In genomic region chr18:8609711-8610441, GRCh38 we compare ENCODE assay signal across 9 cellular contexts. TPM values are rescaled to one million over a fixed set of nuclear protein-coding genes. Genes with fewer than 3 reads are reported as not detected.
DNase-seq lines count a peak whose midpoint lies in the region; ATAC-seq, FAIRE-seq and TF ChIP-seq lines count a peak whose summit lies in the region.
"Had no signal": no experiment of that assay in that cellular context is flagged by ENCODE, and none has a peak within 500 bp of the region (broad histone marks: within the 10 kb centered on the region; RNA-seq: fewer than 3 reads in every experiment).

No MANE protein-coding gene starts in this region.

- H3K27ac ChIP-seq in cardiac muscle cell (peak overlapping the region; percentile 13), WERI-Rb-1 (peak overlapping the region; percentile 77), endothelial cell of umbilical vein (ENCODE audit: insufficient read depth, low read depth, low read length) (peak overlapping the region; percentile 39)

- peaks cover 51% of the 10 kb centered on the region for H3K79me2 ChIP-seq in endothelial cell of umbilical vein (ENCODE audit: control insufficient read depth, insufficient read depth, low read length)

- no peaks in the 10 kb centered on the region for H3K9me1 ChIP-seq in endothelial cell of umbilical vein (replicated peaks; ENCODE audit: control insufficient read depth, extremely low read depth, insufficient read depth, low read length)

- peak overlapping the region in 2 of 3 experiments; percentile 21 to 38 for H3K27ac Mint-ChIP-seq in nephron

- no TSS peak for BruUV-seq in endothelial cell of umbilical vein (replicated peaks; lab: Mats Ljungman, UMichigan)

- CTCF ChIA-PET in endothelial cell of umbilical vein (lab: Charles Lee): interaction anchor here (0.6 to 1.5 kb wide), 21 partner anchors 10 to 1916 kb away, joined by 3 to 19 read pairs (median 3); partner anchors contain the start of gene NAPG

- H3K36me3 ChIP-seq in cardiac muscle cell: no peaks in the 10 kb centered on the region
- peaks cover 17% of the 10 kb centered on the region for H3K36me3 ChIP-seq in WERI-Rb-1
- H3K36me3 ChIP-seq in endothelial cell of umbilical vein (ENCODE audit: control insufficient read depth in 2 of 2, extremely low read depth in 1 of 2, insufficient read depth in 2 of 2, low read length in 2 of 2): peaks cover 0 to 3% of the 10 kb centered on the region in 2 experiments

- peaks cover 11% of the 10 kb centered on the region for H3K4me1 ChIP-seq in cardiac muscle cell (ENCODE audit: low read depth)
- H3K4me1 ChIP-seq in endothelial cell of umbilical vein (ENCODE audit: control insufficient read depth, extremely low read depth, insufficient read depth, low read length): peaks cover 16% of the 10 kb centered on the region

- ATAC-seq in HG03280 (IDR thresholded peaks at IDR 0.05; ENCODE audit: unreplicated experiment): peak; percentile 20

- peak; percentile 17 to 30 for DNase-seq in cardiac muscle cell (ENCODE audit: low read depth in 1 of 2, low spot score in 1 of 2)
- no peak for DNase-seq in cardiac septum (ENCODE audit: low spot score)
- peak; percentile 22 for DNase-seq in WERI-Rb-1
- no peak for DNase-seq in endothelial cell of umbilical vein (ENCODE audit: low read depth, low spot score)
- no peak for DNase-seq in D721Med (ENCODE audit: insufficient read length, low spot score)
- no peak for DNase-seq in DMS153 (lab: John Stamatoyannopoulos, UW)

- no peaks in the 10 kb centered on the region for H3K9me3 Mint-ChIP-seq in nephron

- peak overlapping the region; percentile 84 for H3K4me2 ChIP-seq in endothelial cell of umbilical vein (ENCODE audit: insufficient read depth, low read length)

- H3K9me3 ChIP-seq in cardiac muscle cell (ENCODE audit: low read depth): no peaks in the 10 kb centered on the region
- no peaks in the 10 kb centered on the region for H3K9me3 ChIP-seq in WERI-Rb-1 (ENCODE audit: severe bottlenecking)
- no peaks in the 10 kb centered on the region for H3K9me3 ChIP-seq in endothelial cell of umbilical vein (replicated peaks; ENCODE audit: control insufficient read depth, insufficient read depth, low read length)

- H3K27me3 Mint-ChIP-seq in nephron (ENCODE audit: low read depth): no peaks in the 10 kb centered on the region

- H3K4me1 Mint-ChIP-seq in nephron: peaks cover 50% of the 10 kb centered on the region

- peak overlapping the region; percentile 71 for H3K4me3 ChIP-seq in cardiac muscle cell
- peak overlapping the region; percentile 97 for H3K4me3 ChIP-seq in WERI-Rb-1 (ENCODE audit: low read depth, low read length)
- H3K4me3 ChIP-seq in endothelial cell of umbilical vein (replicated peaks in 1 of 3; ENCODE audit: insufficient read depth in 1 of 3, low read depth in 1 of 3, low read length in 3 of 3): peak overlapping the region; percentile 63 to 98 (median 78)

- FAIRE-seq in endothelial cell of umbilical vein (lab: Jason Lieb, UNC) (no peak), D721Med (lab: Jason Lieb, UNC) (no peak)
- FAIRE-seq: frontal cortex had no signal

- peak overlapping the region; percentile 85 to 89 (median 86) for H3K4me3 Mint-ChIP-seq in nephron

- peaks cover 9% of the 10 kb centered on the region for H4K20me1 ChIP-seq in endothelial cell of umbilical vein (replicated peaks; ENCODE audit: control insufficient read depth, extremely low read depth, insufficient read depth, low read length)

- H3K27me3 ChIP-seq in cardiac muscle cell (peaks cover 5% of the 10 kb centered on the region), WERI-Rb-1 (ENCODE audit: insufficient read depth, low read depth, severe bottlenecking) (no peaks in the 10 kb centered on the region), endothelial cell of umbilical vein (ENCODE audit: control insufficient read depth in 2 of 2, insufficient read depth in 2 of 2, low read length in 2 of 2) (peaks cover 0 to 2% of the 10 kb centered on the region in 2 experiments)

- H3K36me3 Mint-ChIP-seq in nephron (ENCODE audit: low read depth): peaks cover 5% of the 10 kb centered on the region

- peak overlapping the region; percentile 83 for H3K9ac ChIP-seq in endothelial cell of umbilical vein (replicated peaks; ENCODE audit: extremely low read depth, insufficient read depth, low read length)

- peak overlapping the region; percentile 26 for H2AFZ ChIP-seq in endothelial cell of umbilical vein (ENCODE audit: low read depth, low read length)

- POLR2A ChIA-PET in endothelial cell of umbilical vein (lab: Charles Lee): no interaction called here

- TF ChIP-seq CTCF in cardiac muscle cell (IDR thresholded peaks at IDR 0.05; ENCODE audit: low read depth, low read length) (no peak), WERI-Rb-1 (IDR thresholded peaks at IDR 0.05; ENCODE audit: low read depth, low read length) (no peak), endothelial cell of umbilical vein (IDR thresholded peaks at IDR 0.05; ENCODE audit: extremely low read depth in 1 of 2, insufficient read depth in 1 of 2, low read depth in 1 of 2, low read length in 2 of 2) (no peak), nephron (IDR thresholded peaks at IDR 0.05; ENCODE audit: unreplicated experiment in 3 of 3) (no peak), D721Med (IDR thresholded peaks at IDR 0.05; ENCODE audit: insufficient read depth, missing control alignments) (no peak)

- TF ChIP-seq POLR2A in endothelial cell of umbilical vein (IDR thresholded peaks at IDR 0.05; ENCODE audit: low read depth, low read length): no peak

- dilution Hi-C loops in endothelial cell of umbilical vein (cut with MboI; ENCODE audit: extremely low pct_ligation_motif_present, low sequenced_read_pairs): no loop called here

- intact Hi-C loops in cardiac septum (cut with DNase I) (loop anchor here (5.0 kb wide), 1 partner anchor 48 kb away; no protein-coding TSS in a partner anchor), endothelial cell of umbilical vein (cut with micrococcal nuclease) (loop anchor here (2.0 to 5.0 kb wide), 2 partner anchors 25 to 933 kb away; no protein-coding TSS in a partner anchor)

TF ChIP-seq in endothelial cell of umbilical vein, 7 proteins besides CTCF, POLR2A, EP300 and RAD21:
- no peak for TF ChIP-seq EZH2 (IDR thresholded peaks at IDR 0.05; ENCODE audit: borderline replicate concordance, low read depth, low read length, severe bottlenecking)
- no peak for TF ChIP-seq MAX (IDR thresholded peaks at IDR 0.05; ENCODE audit: insufficient read depth, insufficient read length)
- TF ChIP-seq MYC (IDR thresholded peaks at IDR 0.05; ENCODE audit: low read depth, low read length): no peak
- no peak for TF ChIP-seq FOS (IDR thresholded peaks at IDR 0.05; ENCODE audit: borderline replicate concordance, insufficient read depth, low read length)
- TF ChIP-seq JUN (IDR thresholded peaks at IDR 0.05; ENCODE audit: borderline replicate concordance, insufficient read depth, insufficient read length, low read depth): no peak
- TF ChIP-seq POLR2AphosphoS5 (IDR thresholded peaks at IDR 0.05; ENCODE audit: insufficient read depth, low read depth, low read length): no peak
- TF ChIP-seq GATA2 (IDR thresholded peaks at IDR 0.05; ENCODE audit: insufficient read depth, insufficient read length, low read depth, low read length): no peak

RNA-seq across cellular contexts. Expression of gene RAB12, which starts 0.6 kb away (rescaled TPM):
- total RNA-seq in cardiac muscle cell: 80.1 and 83.9 TPM in 2 replicates
- 9.8 and 12.1 TPM in 2 replicates for polyA plus RNA-seq in cardiac muscle cell
- 86.8 TPM for total RNA-seq in cardiac septum
- 42.0 and 45.4 TPM in 2 replicates for total RNA-seq in endothelial cell of umbilical vein
- 9.2 and 11.5 TPM in 2 replicates for polyA plus RNA-seq in endothelial cell of umbilical vein
- polyA plus RNA-seq in endothelial cell of umbilical vein (2011; cell fraction: cytosol; rRNA removed): 18.3 and 18.5 TPM in 2 replicates
- 34.7 and 44.0 TPM in 2 replicates for polyA plus RNA-seq in endothelial cell of umbilical vein (2011; cell fraction: nucleus; rRNA removed)
- 32.3 and 39.5 TPM in 2 replicates for polyA plus RNA-seq in endothelial cell of umbilical vein (2012)
- 16.5 and 23.1 TPM in 2 replicates for polyA minus RNA-seq in endothelial cell of umbilical vein
- polyA minus RNA-seq in endothelial cell of umbilical vein (2011; cell fraction: cytosol; rRNA and poly(A)+ RNA removed): 12.3 TPM
- polyA minus RNA-seq in endothelial cell of umbilical vein (2011; cell fraction: nucleus; rRNA and poly(A)+ RNA removed): 20.9 and 25.3 TPM in 2 replicates

Comparison
In these comparisons a context has a peak if more than half of its experiments do, and no peak if none do; other contexts are left out.
1. DNase-seq: peak in cardiac muscle cell (2 of 2) and WERI-Rb-1 (single experiment); none in cardiac septum (single experiment), endothelial cell of umbilical vein (single experiment), D721Med (single experiment) and DMS153 (single experiment).
2. H3K27ac ChIP-seq: peak in every context shown above with its lines; median percentile 77 in WERI-Rb-1; 39 in endothelial cell of umbilical vein; 13 in cardiac muscle cell.
3. Peak in every context shown above with its lines, with median percentiles within 50 percentile points of each other: H3K4me3 ChIP-seq.